In the genomic region with DNA sequence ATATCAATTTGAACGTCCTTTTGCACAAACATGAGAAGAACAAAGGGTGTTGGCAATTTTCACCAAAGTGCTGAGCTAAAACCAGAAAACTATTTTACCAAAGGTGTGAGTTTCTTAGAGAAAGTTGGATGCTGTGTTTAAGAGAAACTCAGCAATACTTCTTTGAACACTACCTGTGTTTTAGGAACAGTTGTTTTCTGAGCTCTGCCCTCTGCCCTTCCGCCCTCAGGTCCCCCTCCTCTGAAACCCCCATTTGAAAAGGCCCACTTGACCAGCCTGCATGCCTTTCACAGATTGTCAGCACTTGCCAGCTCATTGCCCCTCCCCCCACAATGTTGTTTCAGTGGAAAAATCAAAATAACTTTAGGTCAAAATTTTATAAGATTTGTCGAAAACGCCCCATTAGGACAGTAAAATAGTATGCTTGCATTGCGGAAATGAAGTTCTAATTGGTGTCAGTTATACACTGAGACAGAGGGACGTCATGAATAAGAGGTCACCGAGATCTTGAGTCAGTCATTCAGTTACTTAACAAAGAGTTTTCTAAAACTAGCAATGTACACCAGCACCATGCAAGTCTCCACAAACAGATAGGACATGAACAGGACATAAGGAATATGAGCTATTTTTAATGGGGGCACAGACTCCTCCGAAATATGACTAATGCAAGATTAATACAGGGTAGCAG, we compare ENCODE assay signal across 23 cellular contexts.
DNase-seq lines count a peak whose midpoint lies in the region; ATAC-seq and TF ChIP-seq lines count a peak whose summit lies in the region.
"Had no signal": no experiment of that assay in that cellular context is flagged by ENCODE, and none has a peak within 500 bp of the region (broad histone marks: within the 10 kb centered on the region; RNA-seq: fewer than 3 reads in every experiment).

No MANE protein-coding gene starts in this region.

- H3K9me3 ChIP-seq in naive thymus-derived CD4-positive, alpha-beta T cell (ENCODE audit: control insufficient read depth in 2 of 3, low read length in 3 of 3), result no peaks in the 10 kb centered on the region
- H3K9me3 ChIP-seq: heart left ventricle, upper lobe of left lung had no signal

- peak; percentile 59 for DNase-seq in activated CD4-positive, alpha-beta T cell treated with anti-CD3 and anti-CD28 coated beads, Interleukin-2, amount 10 ng/mL, durations not matched to agents 24 days and 14 days
- DNase-seq in activated CD4-positive, alpha-beta T cell treated with anti-CD3 and anti-CD28 coated beads, Interleukin-2, amount 50 U/mL, for 1 hour, result no peak
- DNase-seq in H7 (peak; percentile 23), nephron progenitor cell (no peak), progenitor cell of endocrine pancreas (ENCODE audit: low spot score, unreplicated experiment) (no peak)
- DNase-seq in activated T-helper 2 cell treated with anti-CD3 and anti-CD28 coated beads, Interferon-gamma antibody, Interleukin-2, Interleukin-4, amounts not matched to agents 10 μg/mL and 5 μg/mL and 100 μg/mL, durations not matched to agents 14 hours and 24 hours and 36 hours (ENCODE audit: low spot score), result no peak
- DNase-seq in naive thymus-derived CD4-positive, alpha-beta T cell, result no peak
- DNase-seq: 8988T; activated CD4-positive, CD25-positive, alpha-beta regulatory T cell treated with anti-CD3 and anti-CD28 coated beads, Interleukin-2, amount 50 U/mL, for 72 hours; amniotic stem cell; heart left ventricle; NCI-H2171; NCI-H524 treated with DMSO at 0.1 percent for 48 hours; RPMI8226; stimulated activated CD4-positive, alpha-beta T cell treated with anti-CD3 and anti-CD28 coated beads, Interleukin-2, amount 100 ng/mL, for 48 hours; upper lobe of left lung had no signal

- H3K36me3 ChIP-seq in H7 (replicated peaks; ENCODE audit: control insufficient read depth, insufficient read depth, low read length), result no peaks in the 10 kb centered on the region
- H3K36me3 ChIP-seq in naive thymus-derived CD4-positive, alpha-beta T cell (ENCODE audit: control insufficient read depth in 2 of 3, insufficient read depth in 3 of 3, low read length in 3 of 3), result no peaks in the 10 kb centered on the region
- H3K36me3 ChIP-seq: heart left ventricle, upper lobe of left lung had no signal

- H3K27me3 ChIP-seq in H7 (ENCODE audit: control insufficient read depth, insufficient read depth, low read length), result no peaks in the 10 kb centered on the region
- H3K27me3 ChIP-seq in naive thymus-derived CD4-positive, alpha-beta T cell (ENCODE audit: control insufficient read depth in 2 of 2, insufficient read depth in 2 of 2, low read length in 2 of 2), result no peaks in the 10 kb centered on the region
- H3K27me3 ChIP-seq: heart left ventricle, upper lobe of left lung had no signal

- no peaks in the 10 kb centered on the region for H3K27me3 Mint-ChIP-seq in activated CD4-positive, alpha-beta T cell treated with anti-CD3 and anti-CD28 coated beads, Interleukin-2, amount 10 ng/mL, durations not matched to agents 24 days and 14 days
- H3K27me3 Mint-ChIP-seq in activated T-helper 2 cell treated with anti-CD3 and anti-CD28 coated beads, Interferon-gamma antibody, Interleukin-2, Interleukin-4, amounts not matched to agents 10 μg/mL and 5 μg/mL and 100 μg/mL, durations not matched to agents 14 hours and 24 hours and 36 hours (ENCODE audit: low read depth), result no peaks in the 10 kb centered on the region
- no peaks in the 10 kb centered on the region for H3K27me3 Mint-ChIP-seq in naive thymus-derived CD4-positive, alpha-beta T cell
- peaks cover 3% of the 10 kb centered on the region for H3K27me3 Mint-ChIP-seq in nephron progenitor cell (ENCODE audit: low read depth, poor library complexity)
- H3K27me3 Mint-ChIP-seq in progenitor cell of endocrine pancreas, result no peaks in the 10 kb centered on the region
- H3K27me3 Mint-ChIP-seq: B cell; dendritic cell treated with granulocyte-macrophage colony-stimulating factor and Interleukin-4, amounts not matched to agents 40 ng/mL and 50 ng/mL, for 4 days had no signal

- peak overlapping the region; percentile 27 for H3K4me3 Mint-ChIP-seq in activated CD4-positive, alpha-beta T cell treated with anti-CD3 and anti-CD28 coated beads, Interleukin-2, amount 10 ng/mL, durations not matched to agents 24 days and 14 days
- no peak overlapping the region for H3K4me3 Mint-ChIP-seq in activated T-helper 2 cell treated with anti-CD3 and anti-CD28 coated beads, Interferon-gamma antibody, Interleukin-2, Interleukin-4, amounts not matched to agents 10 μg/mL and 5 μg/mL and 100 μg/mL, durations not matched to agents 14 hours and 24 hours and 36 hours (ENCODE audit: low read depth)
- H3K4me3 Mint-ChIP-seq in naive thymus-derived CD4-positive, alpha-beta T cell, result peak overlapping the region in 8 of 10 donors; percentile 23 to 71 (median 56)
- H3K4me3 Mint-ChIP-seq in nephron progenitor cell (no peak overlapping the region), progenitor cell of endocrine pancreas (ENCODE audit: low read depth) (no peak overlapping the region)
- H3K4me3 Mint-ChIP-seq: B cell; dendritic cell treated with granulocyte-macrophage colony-stimulating factor and Interleukin-4, amounts not matched to agents 40 ng/mL and 50 ng/mL, for 4 days had no signal

- no peak overlapping the region for H3K27ac ChIP-seq in naive thymus-derived CD4-positive, alpha-beta T cell (ENCODE audit: low read depth, low read length)
- H3K27ac ChIP-seq: heart left ventricle, upper lobe of left lung had no signal

- no peak overlapping the region for H3K4me3 ChIP-seq in H7 (ENCODE audit: insufficient read depth, low read depth, low read length)
- no peak overlapping the region for H3K4me3 ChIP-seq in naive thymus-derived CD4-positive, alpha-beta T cell (ENCODE audit: low read length)
- H3K4me3 ChIP-seq: heart left ventricle, smooth muscle cell, upper lobe of left lung had no signal

- no peak for ATAC-seq in naive thymus-derived CD4-positive, alpha-beta T cell
- no peak for ATAC-seq in HG02870 (IDR thresholded peaks at IDR 0.05; ENCODE audit: unreplicated experiment)
- ATAC-seq: heart left ventricle, HepG2, left lobe of liver, SK-N-SH treated with all-trans-retinoic acid at 6 μM for 48 hours had no signal

- CTCF ChIA-PET in naive thymus-derived CD4-positive, alpha-beta T cell (lab: Charles Lee), result interaction anchor here (0.6 to 1.6 kb wide), 4 partner anchors 9 to 27 kb away, joined by 3 to 6 read pairs (median 4); no protein-coding TSS in a partner anchor

- peaks cover 67% of the 10 kb centered on the region for H3K4me1 Mint-ChIP-seq in activated CD4-positive, alpha-beta T cell treated with anti-CD3 and anti-CD28 coated beads, Interleukin-2, amount 10 ng/mL, durations not matched to agents 24 days and 14 days
- H3K4me1 Mint-ChIP-seq in activated T-helper 2 cell treated with anti-CD3 and anti-CD28 coated beads, Interferon-gamma antibody, Interleukin-2, Interleukin-4, amounts not matched to agents 10 μg/mL and 5 μg/mL and 100 μg/mL, durations not matched to agents 14 hours and 24 hours and 36 hours (ENCODE audit: low read depth), result peaks cover 63% of the 10 kb centered on the region
- H3K4me1 Mint-ChIP-seq in naive thymus-derived CD4-positive, alpha-beta T cell, result peaks cover 53 to 95% (median 91%) of the 10 kb centered on the region in 7 donors
- H3K4me1 Mint-ChIP-seq in nephron progenitor cell (peaks cover 28% of the 10 kb centered on the region), progenitor cell of endocrine pancreas (ENCODE audit: low read depth) (peaks cover 31% of the 10 kb centered on the region)
- H3K4me1 Mint-ChIP-seq: B cell had no signal

- peaks cover 38 to 60% of the 10 kb centered on the region in 2 donors for H3K4me1 ChIP-seq in naive thymus-derived CD4-positive, alpha-beta T cell (ENCODE audit: control insufficient read depth in 2 of 2, insufficient read depth in 2 of 2, low read length in 2 of 2)
- H3K4me1 ChIP-seq: heart left ventricle had no signal

- H3K9me3 Mint-ChIP-seq in activated CD4-positive, alpha-beta T cell treated with anti-CD3 and anti-CD28 coated beads, Interleukin-2, amount 10 ng/mL, durations not matched to agents 24 days and 14 days, result no peaks in the 10 kb centered on the region
- H3K9me3 Mint-ChIP-seq in activated T-helper 2 cell treated with anti-CD3 and anti-CD28 coated beads, Interferon-gamma antibody, Interleukin-2, Interleukin-4, amounts not matched to agents 10 μg/mL and 5 μg/mL and 100 μg/mL, durations not matched to agents 14 hours and 24 hours and 36 hours, result no peaks in the 10 kb centered on the region
- peaks cover 0 to 6% (median 0%) of the 10 kb centered on the region in 11 donors for H3K9me3 Mint-ChIP-seq in naive thymus-derived CD4-positive, alpha-beta T cell
- H3K9me3 Mint-ChIP-seq in nephron progenitor cell (no peaks in the 10 kb centered on the region), progenitor cell of endocrine pancreas (ENCODE audit: low read depth) (no peaks in the 10 kb centered on the region)
- H3K9me3 Mint-ChIP-seq: dendritic cell treated with granulocyte-macrophage colony-stimulating factor and Interleukin-4, amounts not matched to agents 40 ng/mL and 50 ng/mL, for 4 days had no signal

- peaks cover 4% of the 10 kb centered on the region for H3K36me3 Mint-ChIP-seq in activated CD4-positive, alpha-beta T cell treated with anti-CD3 and anti-CD28 coated beads, Interleukin-2, amount 10 ng/mL, durations not matched to agents 24 days and 14 days (ENCODE audit: low read depth)
- H3K36me3 Mint-ChIP-seq in activated T-helper 2 cell treated with anti-CD3 and anti-CD28 coated beads, Interferon-gamma antibody, Interleukin-2, Interleukin-4, amounts not matched to agents 10 μg/mL and 5 μg/mL and 100 μg/mL, durations not matched to agents 14 hours and 24 hours and 36 hours (ENCODE audit: low read depth), result peaks cover 11% of the 10 kb centered on the region
- H3K36me3 Mint-ChIP-seq in naive thymus-derived CD4-positive, alpha-beta T cell, result peaks cover 0 to 22% (median 5%) of the 10 kb centered on the region in 5 donors
- no peaks in the 10 kb centered on the region for H3K36me3 Mint-ChIP-seq in nephron progenitor cell (ENCODE audit: low read depth)
- no peaks in the 10 kb centered on the region for H3K36me3 Mint-ChIP-seq in progenitor cell of endocrine pancreas (ENCODE audit: insufficient read depth)

- TF ChIP-seq CTCF in nephron progenitor cell (IDR thresholded peaks at IDR 0.05) (no peak), progenitor cell of endocrine pancreas (IDR thresholded peaks at IDR 0.05; ENCODE audit: unreplicated experiment) (no peak)

- POLR2A ChIA-PET in naive thymus-derived CD4-positive, alpha-beta T cell (lab: Charles Lee), result interaction anchor here (0.6 to 31.0 kb wide), 12 partner anchors 9 to 75 kb away, joined by 3 to 979 read pairs (median 6); a partner anchor contains a TSS

- peak overlapping the region; percentile 85 for H3K27ac Mint-ChIP-seq in activated CD4-positive, alpha-beta T cell treated with anti-CD3 and anti-CD28 coated beads, Interleukin-2, amount 10 ng/mL, durations not matched to agents 24 days and 14 days
- H3K27ac Mint-ChIP-seq in activated T-helper 2 cell treated with anti-CD3 and anti-CD28 coated beads, Interferon-gamma antibody, Interleukin-2, Interleukin-4, amounts not matched to agents 10 μg/mL and 5 μg/mL and 100 μg/mL, durations not matched to agents 14 hours and 24 hours and 36 hours, result peak overlapping the region; percentile 63
- H3K27ac Mint-ChIP-seq in naive thymus-derived CD4-positive, alpha-beta T cell, result peak overlapping the region; percentile 33 to 97 (median 84)
- H3K27ac Mint-ChIP-seq in nephron progenitor cell (no peak overlapping the region), progenitor cell of endocrine pancreas (no peak overlapping the region)
- H3K27ac Mint-ChIP-seq: B cell; dendritic cell treated with granulocyte-macrophage colony-stimulating factor and Interleukin-4, amounts not matched to agents 40 ng/mL and 50 ng/mL, for 4 days had no signal

- intact Hi-C loops in activated CD4-positive, alpha-beta T cell treated with anti-CD3 and anti-CD28 coated beads, Interleukin-2, amount 10 ng/mL, durations not matched to agents 24 days and 14 days (cut with micrococcal nuclease), result loop anchor here (1.0 kb wide), 3 partner anchors 10 to 57 kb away; no protein-coding TSS in a partner anchor
- intact Hi-C loops in activated T-helper 2 cell treated with anti-CD3 and anti-CD28 coated beads, Interferon-gamma antibody, Interleukin-2, Interleukin-4, amounts not matched to agents 10 μg/mL and 5 μg/mL and 100 μg/mL, durations not matched to agents 14 hours and 24 hours and 36 hours (cut with micrococcal nuclease), result loop anchor here (1.0 kb wide), 1 partner anchor 11 kb away; no protein-coding TSS in a partner anchor
- intact Hi-C loops in naive thymus-derived CD4-positive, alpha-beta T cell (cut with micrococcal nuclease), result loop anchor here in 1 of 2 donors (5.0 kb wide), 1 partner anchor 107 kb away; no protein-coding TSS in a partner anchor

Comparison
In these comparisons a context has a peak if more than half of its experiments do, and no peak if none do; other contexts are left out.
1. DNase-seq: peak in activated CD4-positive, alpha-beta T cell treated with anti-CD3 and anti-CD28 coated beads, Interleukin-2, amount 10 ng/mL, durations not matched to agents 24 days and 14 days (single experiment) and H7 (single experiment); none in activated CD4-positive, alpha-beta T cell treated with anti-CD3 and anti-CD28 coated beads, Interleukin-2, amount 50 U/mL, for 1 hour (single experiment), activated T-helper 2 cell treated with anti-CD3 and anti-CD28 coated beads, Interferon-gamma antibody, Interleukin-2, Interleukin-4, amounts not matched to agents 10 μg/mL and 5 μg/mL and 100 μg/mL, durations not matched to agents 14 hours and 24 hours and 36 hours (single experiment), naive thymus-derived CD4-positive, alpha-beta T cell (0 of 9), nephron progenitor cell (single experiment) and progenitor cell of endocrine pancreas (single experiment).
2. H3K27ac Mint-ChIP-seq: peak in activated CD4-positive, alpha-beta T cell treated with anti-CD3 and anti-CD28 coated beads, Interleukin-2, amount 10 ng/mL, durations not matched to agents 24 days and 14 days (single experiment), activated T-helper 2 cell treated with anti-CD3 and anti-CD28 coated beads, Interferon-gamma antibody, Interleukin-2, Interleukin-4, amounts not matched to agents 10 μg/mL and 5 μg/mL and 100 μg/mL, durations not matched to agents 14 hours and 24 hours and 36 hours (single experiment) and naive thymus-derived CD4-positive, alpha-beta T cell (9 of 9); none in nephron progenitor cell (single experiment) and progenitor cell of endocrine pancreas (single experiment).
3. H3K4me3 Mint-ChIP-seq: peak in activated CD4-positive, alpha-beta T cell treated with anti-CD3 and anti-CD28 coated beads, Interleukin-2, amount 10 ng/mL, durations not matched to agents 24 days and 14 days (single experiment) and naive thymus-derived CD4-positive, alpha-beta T cell (8 of 10); none in activated T-helper 2 cell treated with anti-CD3 and anti-CD28 coated beads, Interferon-gamma antibody, Interleukin-2, Interleukin-4, amounts not matched to agents 10 μg/mL and 5 μg/mL and 100 μg/mL, durations not matched to agents 14 hours and 24 hours and 36 hours (single experiment), nephron progenitor cell (single experiment) and progenitor cell of endocrine pancreas (single experiment).